ENCODE assay signal across 8 cellular contexts in genomic region chr6:26594730-26595632, GRCh38.
DNase-seq lines count a peak whose midpoint lies in the region; ATAC-seq and TF ChIP-seq lines count a peak whose summit lies in the region.

No MANE protein-coding gene starts in this region.

- POLR2A ChIA-PET in AG04449 (lab: Yijun Ruan, JAX) (interaction anchor here (0.6 to 2.1 kb wide), 8 partner anchors 18 to 538 kb away, joined by 3 to 10 read pairs (median 4); partner anchors contain the start of gene HMGN4), HEK293 (lab: Yijun Ruan, JAX) (interaction anchor here (0.5 to 2.5 kb wide), 20 partner anchors 18 to 614 kb away, joined by 3 to 25 read pairs (median 4); partner anchors contain the start of gene HMGN4), RWPE1 (lab: Yijun Ruan, JAX; ENCODE audit: low non-redundant PET) (no interaction called here)

- H2AFZ ChIP-seq in neuron (ENCODE audit: low read depth, low read length), result no peak overlapping the region

- peaks cover 4 to 22% of the 10 kb centered on the region in 2 experiments; a peak in 2 of 3 replicates for H3K36me3 ChIP-seq in HEK293 (ENCODE audit: control insufficient read depth in 2 of 2, insufficient read depth in 1 of 2, low read length in 2 of 2)
- peaks cover 18% of the 10 kb centered on the region for H3K36me3 ChIP-seq in effector memory CD4-positive, alpha-beta T cell (ENCODE audit: control insufficient read depth, insufficient read depth, low read length)
- peaks cover 20% of the 10 kb centered on the region for H3K36me3 ChIP-seq in neuron (ENCODE audit: insufficient read depth, low read length)

- H3K4me3 ChIP-seq in AG04449 (ENCODE audit: low read depth, low read length), result peak overlapping the region; percentile 61
- no peak overlapping the region; the same call in 1 of the 2 replicates for H3K4me3 ChIP-seq in HEK293 (ENCODE audit: low read depth, low read length)
- peak overlapping the region; percentile 83 for H3K4me3 ChIP-seq in effector memory CD4-positive, alpha-beta T cell (ENCODE audit: insufficient read depth, low read depth, low read length, poor library complexity, severe bottlenecking)
- H3K4me3 ChIP-seq in neuron (ENCODE audit: low read length), result peak overlapping the region; percentile 75

- no peaks in the 10 kb centered on the region for H3K9me3 ChIP-seq in HEK293 (ENCODE audit: control insufficient read depth, insufficient read depth, low read depth, low read length)
- H3K9me3 ChIP-seq in effector memory CD4-positive, alpha-beta T cell (ENCODE audit: control insufficient read depth, low read length), result no peaks in the 10 kb centered on the region
- H3K9me3 ChIP-seq in neuron (ENCODE audit: low read length), result no peaks in the 10 kb centered on the region

- H3K4me1 ChIP-seq in HEK293 (ENCODE audit: control insufficient read depth, insufficient read depth, low read length), result peaks cover 4% of the 10 kb centered on the region; the same call in 1 of the 2 replicates
- H3K4me1 ChIP-seq in effector memory CD4-positive, alpha-beta T cell (ENCODE audit: control insufficient read depth, insufficient read depth, low read length, poor library complexity, severe bottlenecking), result peaks cover 9% of the 10 kb centered on the region
- peaks cover 15% of the 10 kb centered on the region for H3K4me1 ChIP-seq in neuron (ENCODE audit: insufficient read depth, low read length)

- DNase-seq in AG04449 (ENCODE audit: low read depth, low spot score), result peak; percentile 63
- peak; percentile 20 for DNase-seq in RWPE1 (ENCODE audit: low spot score)
- no peak for DNase-seq in effector memory CD4-positive, alpha-beta T cell
- DNase-seq in HuH-7.5 (ENCODE audit: low spot score), result no peak

- H3K27ac ChIP-seq in HEK293 (ENCODE audit: extremely low read depth, low read depth, low read length), result peak overlapping the region; percentile 48
- H3K27ac ChIP-seq in RWPE1, result peak overlapping the region; percentile 84
- no peak overlapping the region for H3K27ac ChIP-seq in effector memory CD4-positive, alpha-beta T cell (ENCODE audit: insufficient read depth, low read length, poor library complexity, severe bottlenecking)

- no peak for TF ChIP-seq CTCF in AG04449 (IDR thresholded peaks at IDR 0.05; ENCODE audit: insufficient read depth, low read length, missing control alignments)
- TF ChIP-seq CTCF in HEK293 (tag by site-specific recombination; IDR thresholded peaks at IDR 0.05), result no peak
- TF ChIP-seq CTCF in RWPE1 (conservative IDR thresholded peaks at IDR 0.05; ENCODE audit: low read depth), result no peak

- ATAC-seq in GM18868 (IDR thresholded peaks at IDR 0.05; ENCODE audit: unreplicated experiment) (no peak), GM21515 (IDR thresholded peaks at IDR 0.05; ENCODE audit: unreplicated experiment) (no peak)

- H3K27me3 ChIP-seq in effector memory CD4-positive, alpha-beta T cell (replicated peaks; ENCODE audit: control insufficient read depth, insufficient read depth, low read length, poor library complexity, severe bottlenecking), result peaks cover 4% of the 10 kb centered on the region
- H3K27me3 ChIP-seq in neuron (ENCODE audit: insufficient read depth, low read length), result peaks cover 14% of the 10 kb centered on the region

- CTCF ChIA-PET in AG04449 (lab: Yijun Ruan, JAX), result interaction anchor here (0.5 to 16.8 kb wide), 40 partner anchors 13 to 885 kb away, joined by 3 to 380 read pairs (median 4); partner anchors contain the start of gene HMGN4
- CTCF ChIA-PET in HEK293 (lab: Yijun Ruan, JAX), result interaction anchor here (0.6 to 6.0 kb wide), 41 partner anchors 9 to 1546 kb away, joined by 3 to 152 read pairs (median 4); a partner anchor contains a TSS
- CTCF ChIA-PET in RWPE1 (lab: Yijun Ruan, JAX), result interaction anchor here (0.6 to 3.0 kb wide), 17 partner anchors 9 to 1741 kb away, joined by 3 to 39 read pairs (median 4); partner anchors contain the start of gene ZSCAN31

TF ChIP-seq in HEK293, 187 proteins besides CTCF, POLR2A, EP300 and RAD21 (continues in another document):
- TF ChIP-seq PRDM6 (tag by site-specific recombination; IDR thresholded peaks at IDR 0.05) (no peak), ZNF548 (tag by site-specific recombination; IDR thresholded peaks at IDR 0.05) (no peak), ZNF558 (tag by site-specific recombination; IDR thresholded peaks at IDR 0.05) (0 out of 2 replicates have a peak, but pooled peaks have one; percentile 28), KLF16 (tag by site-specific recombination; IDR thresholded peaks at IDR 0.05) (no peak), AEBP2 (tag by site-specific recombination; IDR thresholded peaks at IDR 0.05; ENCODE audit: borderline replicate concordance) (no peak), ZNF311 (tag by site-specific recombination; IDR thresholded peaks at IDR 0.05; ENCODE audit: borderline replicate concordance) (no peak), ZNF112 (tag by site-specific recombination; IDR thresholded peaks at IDR 0.05) (no peak), ZBTB21 (tag by site-specific recombination; IDR thresholded peaks at IDR 0.05) (no peak), TCF7L2 (IDR thresholded peaks at IDR 0.05; ENCODE audit: borderline replicate concordance, low read depth, low read length) (no peak), HIC1 (tag by site-specific recombination; IDR thresholded peaks at IDR 0.05) (no peak), ZNF404 (tag by site-specific recombination; IDR thresholded peaks at IDR 0.05) (no peak), ZNF350 (tag by site-specific recombination; IDR thresholded peaks at IDR 0.05) (no peak), ZNF510 (tag by site-specific recombination; IDR thresholded peaks at IDR 0.05; ENCODE audit: insufficient replicate concordance) (no peak), ZNF623 (tag by site-specific recombination; IDR thresholded peaks at IDR 0.05) (no peak), ZNF707 (tag by site-specific recombination; IDR thresholded peaks at IDR 0.05) (no peak)

Comparison
In these comparisons a context has a peak if more than half of its experiments do, and no peak if none do; other contexts are left out.
1. DNase-seq: peak in AG04449 (single experiment) and RWPE1 (single experiment); none in effector memory CD4-positive, alpha-beta T cell (0 of 3) and HuH-7.5 (single experiment).